Comparison of ENCODE assay signal across 21 cellular contexts in the genomic region with DNA sequence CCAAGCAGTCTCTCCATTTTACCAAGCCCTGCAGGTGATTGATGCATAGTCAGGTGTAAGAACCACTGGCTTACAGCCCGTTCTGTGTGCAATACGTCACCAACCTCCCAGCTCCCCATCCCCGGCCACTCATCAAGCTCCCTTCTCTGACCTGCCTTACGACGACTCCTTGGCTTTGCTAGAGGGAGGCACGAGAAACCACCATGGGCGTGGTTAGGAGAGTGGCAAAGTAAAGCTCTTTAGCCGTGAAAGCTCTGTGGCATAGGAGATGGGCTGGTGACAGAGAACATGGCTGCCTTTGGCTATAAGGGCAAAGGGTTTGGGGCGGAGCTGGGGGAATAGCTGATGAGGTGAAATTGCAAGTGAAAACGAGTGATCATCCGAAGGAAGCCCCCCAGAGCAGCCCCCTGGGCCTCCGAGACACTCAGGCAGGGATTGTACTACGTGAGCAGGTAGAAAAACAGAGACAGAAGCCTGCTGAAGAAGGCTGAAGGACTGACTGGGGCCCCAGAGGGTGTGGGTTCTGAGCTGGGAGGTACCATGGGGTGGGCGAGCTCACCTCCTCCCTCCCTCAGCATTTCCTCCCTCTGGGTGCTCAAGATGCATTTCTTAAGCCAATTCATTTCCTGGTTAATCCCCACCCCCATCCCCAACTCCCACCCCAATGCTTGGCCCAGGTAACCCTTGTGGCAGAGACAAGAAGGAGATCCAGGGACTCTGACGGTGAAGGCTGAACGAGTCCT.
"Had no signal": no experiment of that assay in that cellular context is flagged by ENCODE, and none has a peak within 500 bp of the region (broad histone marks: within the 10 kb centered on the region; RNA-seq: fewer than 3 reads in every experiment).

No MANE protein-coding gene starts in this region.

- H3K4me3 ChIP-seq: colonic mucosa, lower lobe of right lung, skin epidermis, stomach had no signal

- H3K4me1 ChIP-seq: colonic mucosa, lower lobe of right lung, stomach had no signal

- H3K27ac Mint-ChIP-seq: activated CD4-positive, alpha-beta T cell treated with anti-CD3 and anti-CD28 coated beads, Interleukin-2, amount 10 ng/mL, durations not matched to agents 7 days and 5 days; activated naive CD8-positive, alpha-beta T cell treated with anti-CD3 and anti-CD28 coated beads, Interleukin-2, amount 10 ng/mL, durations not matched to agents 7 days and 5 days; activated T-helper 17 cell treated with anti-CD3 and anti-CD28 coated beads, Interleukin-2, amount 50 U/mL, for 72 hours; progenitor cell of endocrine pancreas had no signal

- H3K27me3 ChIP-seq: stomach had no signal

- H3K36me3 Mint-ChIP-seq: activated naive CD8-positive, alpha-beta T cell treated with anti-CD3 and anti-CD28 coated beads, Interleukin-2, amount 10 ng/mL, durations not matched to agents 7 days and 5 days; brain; type B pancreatic cell had no signal

- H3K9me3 Mint-ChIP-seq: activated CD4-positive, alpha-beta T cell treated with anti-CD3 and anti-CD28 coated beads, Interleukin-2, amount 10 ng/mL, durations not matched to agents 7 days and 5 days; activated naive CD8-positive, alpha-beta T cell treated with anti-CD3 and anti-CD28 coated beads, Interleukin-2, amount 10 ng/mL, durations not matched to agents 7 days and 5 days; activated T-helper 17 cell treated with anti-CD3 and anti-CD28 coated beads, Interleukin-2, amount 50 U/mL, for 72 hours; nephron; type B pancreatic cell had no signal

- H3K27ac ChIP-seq: colonic mucosa, lower lobe of right lung, skin epidermis, stomach had no signal

- H3K4me1 Mint-ChIP-seq: activated naive CD8-positive, alpha-beta T cell treated with anti-CD3 and anti-CD28 coated beads, Interleukin-2, amount 10 ng/mL, durations not matched to agents 7 days and 5 days; activated T-helper 17 cell treated with anti-CD3 and anti-CD28 coated beads, Interleukin-2, amount 50 U/mL, for 72 hours had no signal

- DNase-seq: activated CD4-positive, alpha-beta T cell treated with anti-CD3 and anti-CD28 coated beads, Interleukin-2, amount 10 ng/mL, durations not matched to agents 7 days and 5 days; activated naive CD4-positive, alpha-beta T cell; activated naive CD8-positive, alpha-beta T cell treated with anti-CD3 and anti-CD28 coated beads, Interleukin-2, amount 10 ng/mL, durations not matched to agents 7 days and 5 days; central memory CD4-positive, alpha-beta T cell; colonic mucosa; foreskin melanocyte; glutamatergic neuron; hippocampal formation; lower lobe of right lung; occipital lobe; stimulated activated CD4-positive, alpha-beta T cell treated with anti-CD3 and anti-CD28 coated beads, Interleukin-2, amount 100 ng/mL, for 48 hours; stomach; T1000 had no signal

- H3K4me3 Mint-ChIP-seq: activated CD4-positive, alpha-beta T cell treated with anti-CD3 and anti-CD28 coated beads, Interleukin-2, amount 10 ng/mL, durations not matched to agents 7 days and 5 days; activated naive CD8-positive, alpha-beta T cell treated with anti-CD3 and anti-CD28 coated beads, Interleukin-2, amount 10 ng/mL, durations not matched to agents 7 days and 5 days; activated T-helper 17 cell treated with anti-CD3 and anti-CD28 coated beads, Interleukin-2, amount 50 U/mL, for 72 hours; brain; nephron; type B pancreatic cell had no signal

- FAIRE-seq: keratinocyte had no signal

- H3K9me3 ChIP-seq: colonic mucosa, lower lobe of right lung, stomach had no signal

- H3K36me3 ChIP-seq: colonic mucosa, lower lobe of right lung, stomach had no signal

- ATAC-seq: activated CD4-positive, CD25-positive, alpha-beta regulatory T cell treated with anti-CD3 and anti-CD28 coated beads, Interleukin-2, amount 50 U/mL, for 24 hours; activated T-helper 17 cell treated with anti-CD3 and anti-CD28 coated beads, Interleukin-2, amount 50 U/mL, for 72 hours; lower lobe of right lung had no signal
